8 cellular contexts compared by ENCODE assay signal in the genomic region with DNA sequence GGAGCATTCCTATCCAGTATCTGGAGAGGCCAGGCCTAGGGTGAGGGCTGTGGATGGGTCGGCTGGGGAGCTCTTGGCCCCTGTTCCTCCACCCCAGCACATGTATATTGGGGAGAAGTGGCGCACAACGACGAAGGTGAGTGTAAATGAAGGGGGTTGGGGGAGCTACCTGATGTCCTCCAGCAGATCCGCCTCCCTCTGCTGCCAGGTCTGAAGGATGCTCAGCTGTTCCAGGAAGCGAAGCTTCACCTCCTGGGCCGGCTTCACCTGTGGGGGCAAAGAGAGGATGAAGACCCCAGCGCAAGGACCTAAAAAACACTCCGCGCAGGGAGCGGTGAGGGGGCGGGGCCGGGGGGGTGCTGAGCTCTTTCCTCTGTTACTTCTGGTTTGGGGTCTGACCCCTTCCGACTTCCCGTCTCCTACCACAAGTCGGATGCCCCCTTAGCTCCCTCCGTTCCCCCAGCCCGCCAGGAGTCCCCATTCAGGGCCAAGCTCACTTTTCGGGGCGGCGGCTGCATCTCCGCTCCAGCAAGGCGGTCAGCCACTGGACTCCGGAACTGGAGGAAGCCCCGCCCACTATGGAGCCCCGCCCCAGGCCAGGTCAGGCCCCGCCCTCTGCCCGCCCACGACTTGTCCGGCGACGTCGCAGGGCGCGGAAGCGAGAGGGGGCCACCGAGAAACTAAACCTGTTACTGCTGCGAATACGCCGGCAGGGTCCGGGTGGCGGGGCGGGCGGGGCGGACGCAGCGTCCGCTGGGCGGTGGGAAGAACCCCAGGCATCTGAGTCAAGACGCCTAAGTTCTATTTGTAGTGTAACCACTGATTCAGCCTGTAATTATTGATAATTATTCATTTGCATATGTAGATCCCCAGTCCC. TPM values are rescaled to one million over a fixed set of nuclear protein-coding genes. Genes with fewer than 3 reads are reported as not detected.
DNase-seq lines count a peak whose midpoint lies in the region; ATAC-seq, FAIRE-seq and TF ChIP-seq lines count a peak whose summit lies in the region.

A gene (minus strand): TSS at position 568 of the 877 bp plus-strand sequence. CDS start 50 bp downstream, at position 518.

- TF ChIP-seq CTCF in cardiac muscle cell (IDR thresholded peaks at IDR 0.05; ENCODE audit: low read depth, low read length) (no peak), tibial nerve (IDR thresholded peaks at IDR 0.05) (no peak)

- no peaks in the 10 kb centered on the region for H3K4me1 ChIP-seq in cardiac muscle cell (ENCODE audit: low read depth)
- peaks cover 0 to 21% (median 9%) of the 10 kb centered on the region in 4 donors for H3K4me1 ChIP-seq in tibial nerve

- peak in 1 of 2 donors; percentile 37 for TF ChIP-seq EP300 in tibial nerve (IDR thresholded peaks at IDR 0.05)

- peak within 1 kb of the TSS; percentile 92 for H3K27ac Mint-ChIP-seq in activated naive CD8-positive, alpha-beta T cell treated with anti-CD3 and anti-CD28 coated beads for 36 hours

- TF ChIP-seq POLR2A in tibial nerve (IDR thresholded peaks at IDR 0.05) = peak in 1 of 2 donors; percentile 17

- no peaks in the 10 kb centered on the region for H3K36me3 ChIP-seq in cardiac muscle cell
- H3K36me3 ChIP-seq in tibial nerve = peaks cover 0 to 37% (median 0%) of the 10 kb centered on the region in 3 donors

- H3K27me3 Mint-ChIP-seq in activated naive CD8-positive, alpha-beta T cell treated with anti-CD3 and anti-CD28 coated beads for 36 hours = no peaks in the 10 kb centered on the region

- H3K9me3 ChIP-seq in cardiac muscle cell (ENCODE audit: low read depth) (no peaks in the 10 kb centered on the region), tibial nerve (no peaks in the 10 kb centered on the region)

- H3K27me3 ChIP-seq in cardiac muscle cell (no peaks in the 10 kb centered on the region), tibial nerve (no peaks in the 10 kb centered on the region)

- FAIRE-seq in HTR-8/SVneo (lab: Jason Lieb, UNC) = peak; percentile 33

- DNase-seq in D341Med (ENCODE audit: low spot score) (peak; percentile 45), HTR-8/SVneo (ENCODE audit: insufficient read length, low spot score) (peak; percentile 89), SKM-1 treated with dmso at 0.1 percent for 144 hours (lab: John Stamatoyannopoulos, UW; ENCODE audit: unreplicated experiment) (peak; percentile 55), cardiac muscle cell (ENCODE audit: low read depth in 1 of 2, low spot score in 1 of 2) (peak; percentile 83 to 89), pons (ENCODE audit: low spot score) (peak; percentile 72), tibial nerve (ENCODE audit: low spot score in 2 of 2) (peak; percentile 85 to 88)
- peak; percentile 83 for DNase-seq in activated naive CD8-positive, alpha-beta T cell treated with anti-CD3 and anti-CD28 coated beads for 36 hours

- 5 to 7% methylated on average over 18 to 30 of the region's 50 CpGs for WGBS in tibial nerve, 2 donors

- H3K4me1 Mint-ChIP-seq in activated naive CD8-positive, alpha-beta T cell treated with anti-CD3 and anti-CD28 coated beads for 36 hours = peaks cover 23% of the 10 kb centered on the region

- H3K4me3 Mint-ChIP-seq in activated naive CD8-positive, alpha-beta T cell treated with anti-CD3 and anti-CD28 coated beads for 36 hours = peak within 1 kb of the TSS; percentile 95

- H3K36me3 Mint-ChIP-seq in activated naive CD8-positive, alpha-beta T cell treated with anti-CD3 and anti-CD28 coated beads for 36 hours = peaks cover 5% of the 10 kb centered on the region

- H3K4me3 ChIP-seq in cardiac muscle cell (peak within 1 kb of the TSS; percentile 47), tibial nerve (peak within 1 kb of the TSS; percentile 42 to 72 (median 56))

- peak; percentile 93 for ATAC-seq in GM21367 (IDR thresholded peaks at IDR 0.05; ENCODE audit: unreplicated experiment)

- H3K9me3 Mint-ChIP-seq in activated naive CD8-positive, alpha-beta T cell treated with anti-CD3 and anti-CD28 coated beads for 36 hours = no peaks in the 10 kb centered on the region

- no peak within 1 kb of the TSS for H3K27ac ChIP-seq in cardiac muscle cell
- H3K27ac ChIP-seq in tibial nerve = peak within 1 kb of the TSS in 3 of 4 donors; percentile 52 to 84 (median 74)

RNA-seq across cellular contexts. Expression of the gene that starts here (rescaled TPM):
- 10 to 100 TPM; 22.4 to 24.8 TPM for total RNA-seq in activated naive CD8-positive, alpha-beta T cell treated with anti-CD3 and anti-CD28 coated beads for 36 hours
- total RNA-seq in cardiac muscle cell (9.8 and 24.9 TPM in 2 replicates), tibial nerve (10 to 100 TPM; 10.7 to 53.4 (median 34.5) TPM)
- 7.8 and 13.0 TPM in 2 replicates for polyA plus RNA-seq in cardiac muscle cell
